In genomic region chr12:6368906-6369525, GRCh38 we compare ENCODE assay signal across 12 cellular contexts. TPM values are rescaled to one million over a fixed set of nuclear protein-coding genes. Genes with fewer than 3 reads are reported as not detected.
A peak's percentile ranks its signal among the peaks of the same experiment; 100 is the strongest.
DNase-seq lines count a peak whose midpoint lies in the region; ATAC-seq and TF ChIP-seq lines count a peak whose summit lies in the region.
"Had no signal": no experiment of that assay in that cellular context is flagged by ENCODE, and none has a peak within 500 bp of the region (broad histone marks: within the 10 kb centered on the region; RNA-seq: fewer than 3 reads in every experiment).

No MANE protein-coding gene starts in this region.

- H3K14ac ChIP-seq in mesenchymal stem cell (ENCODE audit: low read length in 2 of 2), result peak overlapping the region in 1 of 2 experiments; percentile 87

- H3K4me1 Mint-ChIP-seq in activated naive CD8-positive, alpha-beta T cell (ENCODE audit: low read depth), result peaks cover 37% of the 10 kb centered on the region
- H3K4me1 Mint-ChIP-seq in activated naive CD8-positive, alpha-beta T cell treated with anti-CD3 and anti-CD28 coated beads, Interleukin-2, amount 50 U/mL, for 24 hours, result peaks cover 40% of the 10 kb centered on the region
- H3K4me1 Mint-ChIP-seq in activated T-helper 1 cell treated with anti-CD3 and anti-CD28 coated beads, Interleukin-12 subunit alpha, Interleukin-12 subunit beta, Interleukin-2, Interleukin-4 antibody, amounts not matched to agents 30 ng/mL and 10 ng/mL and 1 ng/mL, durations not matched to agents 14 hours and 24 hours and 36 hours (ENCODE audit: low read depth), result peaks cover 27% of the 10 kb centered on the region
- peaks cover 20% of the 10 kb centered on the region for H3K4me1 Mint-ChIP-seq in type B pancreatic cell (ENCODE audit: unreplicated experiment)

- H3K23ac ChIP-seq in mesenchymal stem cell (ENCODE audit: low read length in 2 of 2), result no peak overlapping the region

- ATAC-seq in activated naive CD8-positive, alpha-beta T cell treated with anti-CD3 and anti-CD28 coated beads, Interleukin-2, amount 50 U/mL, for 24 hours, result no peak
- no peak for ATAC-seq in GM18907 (IDR thresholded peaks at IDR 0.05; ENCODE audit: unreplicated experiment)
- ATAC-seq: effector memory CD8-positive, alpha-beta T cell; T-cell had no signal

- no peak overlapping the region for H3K4me3 ChIP-seq in mesenchymal stem cell (ENCODE audit: insufficient read depth in 1 of 2, low read depth in 1 of 2, low read length in 2 of 2)

- intact Hi-C loops in activated T-helper 1 cell treated with anti-CD3 and anti-CD28 coated beads, Interleukin-12 subunit alpha, Interleukin-12 subunit beta, Interleukin-2, Interleukin-4 antibody, amounts not matched to agents 30 ng/mL and 10 ng/mL and 1 ng/mL, durations not matched to agents 14 hours and 24 hours and 36 hours (cut with micrococcal nuclease), result no loop called here

- H2BK12ac ChIP-seq in mesenchymal stem cell (ENCODE audit: low read length in 2 of 2), result peak overlapping the region; percentile 80 to 99

- no peaks in the 10 kb centered on the region for H3K27me3 ChIP-seq in mesenchymal stem cell (ENCODE audit: control insufficient read depth in 1 of 2, insufficient read depth in 1 of 2, low read length in 2 of 2)

- no peak for DNase-seq in activated naive CD8-positive, alpha-beta T cell treated with anti-CD3 and anti-CD28 coated beads, Interleukin-2, amount 50 U/mL, for 24 hours
- DNase-seq in activated T-helper 1 cell treated with anti-CD3 and anti-CD28 coated beads, Interleukin-12 subunit alpha, Interleukin-12 subunit beta, Interleukin-2, Interleukin-4 antibody, amounts not matched to agents 30 ng/mL and 10 ng/mL and 1 ng/mL, durations not matched to agents 14 hours and 24 hours and 36 hours (ENCODE audit: low spot score), result no peak
- DNase-seq in mesenchymal stem cell (no peak), type B pancreatic cell (ENCODE audit: extremely low spot score, unreplicated experiment) (no peak), DMS79 treated with DMSO at 0.1 percent for 48 hours (lab: John Stamatoyannopoulos, UW) (no peak)
- no peak for DNase-seq in stimulated activated CD4-positive, alpha-beta T cell treated with anti-CD3 and anti-CD28 coated beads, Interleukin-4, amount 100 ng/mL, for 4 hours
- DNase-seq: activated CD4-positive, alpha-beta memory T cell treated with anti-CD3 and anti-CD28 coated beads, Interleukin-2, amount 10 ng/mL, durations not matched to agents 7 days and 5 days; effector memory CD8-positive, alpha-beta T cell; head of caudate nucleus had no signal

- no peak for TF ChIP-seq CTCF in type B pancreatic cell (conservative IDR thresholded peaks at IDR 0.05)

- peak overlapping the region; percentile 93 for H2BK120ac ChIP-seq in mesenchymal stem cell (ENCODE audit: low read depth, low read length)

- H2BK5ac ChIP-seq in mesenchymal stem cell (ENCODE audit: low read depth, low read length, poor library complexity, severe bottlenecking), result no peak overlapping the region

- H3K36me3 ChIP-seq in mesenchymal stem cell (ENCODE audit: control insufficient read depth in 1 of 2, insufficient read depth in 2 of 2, low read depth in 1 of 2, low read length in 2 of 2), result no peaks in the 10 kb centered on the region

- 90% methylated on average over 9 of the region's 9 CpGs for WGBS in mesenchymal stem cell

- no peak overlapping the region for H3K4me2 ChIP-seq in mesenchymal stem cell (ENCODE audit: low read length, poor library complexity, severe bottlenecking)

- no peak overlapping the region for H3K9ac ChIP-seq in mesenchymal stem cell (ENCODE audit: low read length)

- peak overlapping the region; percentile 47 to 66 for H3K4ac ChIP-seq in mesenchymal stem cell (ENCODE audit: low read depth in 1 of 2, low read length in 2 of 2)

- no peaks in the 10 kb centered on the region for H3K9me3 Mint-ChIP-seq in activated naive CD8-positive, alpha-beta T cell (ENCODE audit: low read depth)
- H3K9me3 Mint-ChIP-seq in activated naive CD8-positive, alpha-beta T cell treated with anti-CD3 and anti-CD28 coated beads, Interleukin-2, amount 50 U/mL, for 24 hours, result no peaks in the 10 kb centered on the region
- H3K9me3 Mint-ChIP-seq in activated T-helper 1 cell treated with anti-CD3 and anti-CD28 coated beads, Interleukin-12 subunit alpha, Interleukin-12 subunit beta, Interleukin-2, Interleukin-4 antibody, amounts not matched to agents 30 ng/mL and 10 ng/mL and 1 ng/mL, durations not matched to agents 14 hours and 24 hours and 36 hours, result no peaks in the 10 kb centered on the region
- H3K9me3 Mint-ChIP-seq in type B pancreatic cell, result peaks cover 5% of the 10 kb centered on the region
- H3K9me3 Mint-ChIP-seq: activated CD4-positive, alpha-beta memory T cell treated with anti-CD3 and anti-CD28 coated beads, Interleukin-2, amount 10 ng/mL, durations not matched to agents 7 days and 5 days; effector memory CD8-positive, alpha-beta T cell; T-cell had no signal

- H3K4me1 ChIP-seq in mesenchymal stem cell (ENCODE audit: control insufficient read depth, insufficient read depth, low read depth, low read length), result peaks cover 36% of the 10 kb centered on the region

- no peak overlapping the region for H3K27ac ChIP-seq in mesenchymal stem cell (ENCODE audit: low read length, poor library complexity, severe bottlenecking)

- no peak overlapping the region for H3K4me3 Mint-ChIP-seq in activated naive CD8-positive, alpha-beta T cell
- no peak overlapping the region for H3K4me3 Mint-ChIP-seq in activated naive CD8-positive, alpha-beta T cell treated with anti-CD3 and anti-CD28 coated beads, Interleukin-2, amount 50 U/mL, for 24 hours
- no peak overlapping the region for H3K4me3 Mint-ChIP-seq in activated T-helper 1 cell treated with anti-CD3 and anti-CD28 coated beads, Interleukin-12 subunit alpha, Interleukin-12 subunit beta, Interleukin-2, Interleukin-4 antibody, amounts not matched to agents 30 ng/mL and 10 ng/mL and 1 ng/mL, durations not matched to agents 14 hours and 24 hours and 36 hours
- H3K4me3 Mint-ChIP-seq in type B pancreatic cell, result peak overlapping the region; percentile 29
- H3K4me3 Mint-ChIP-seq: activated CD4-positive, alpha-beta memory T cell treated with anti-CD3 and anti-CD28 coated beads, Interleukin-2, amount 10 ng/mL, durations not matched to agents 7 days and 5 days; effector memory CD8-positive, alpha-beta T cell; T-cell had no signal

- peak overlapping the region; percentile 58 to 83 for H3K18ac ChIP-seq in mesenchymal stem cell (ENCODE audit: low read depth in 1 of 2, low read length in 2 of 2)

- no peak overlapping the region for H2AFZ ChIP-seq in mesenchymal stem cell (ENCODE audit: low read depth, low read length)

- peak overlapping the region; percentile 75 for H4K8ac ChIP-seq in mesenchymal stem cell (ENCODE audit: low read length)

- peak overlapping the region; percentile 34 for H2AK5ac ChIP-seq in mesenchymal stem cell (ENCODE audit: low read length, severe bottlenecking)

- peak overlapping the region; percentile 96 for H4K91ac ChIP-seq in mesenchymal stem cell (ENCODE audit: low read length)

- H3K27me3 Mint-ChIP-seq in activated naive CD8-positive, alpha-beta T cell, result no peaks in the 10 kb centered on the region
- H3K27me3 Mint-ChIP-seq in activated naive CD8-positive, alpha-beta T cell treated with anti-CD3 and anti-CD28 coated beads, Interleukin-2, amount 50 U/mL, for 24 hours, result no peaks in the 10 kb centered on the region
- no peaks in the 10 kb centered on the region for H3K27me3 Mint-ChIP-seq in activated T-helper 1 cell treated with anti-CD3 and anti-CD28 coated beads, Interleukin-12 subunit alpha, Interleukin-12 subunit beta, Interleukin-2, Interleukin-4 antibody, amounts not matched to agents 30 ng/mL and 10 ng/mL and 1 ng/mL, durations not matched to agents 14 hours and 24 hours and 36 hours (ENCODE audit: insufficient read depth)
- H3K27me3 Mint-ChIP-seq in type B pancreatic cell, result peaks cover 3% of the 10 kb centered on the region
- H3K27me3 Mint-ChIP-seq: activated CD4-positive, alpha-beta memory T cell treated with anti-CD3 and anti-CD28 coated beads, Interleukin-2, amount 10 ng/mL, durations not matched to agents 7 days and 5 days; effector memory CD8-positive, alpha-beta T cell; T-cell had no signal

- no peaks in the 10 kb centered on the region for H3K79me1 ChIP-seq in mesenchymal stem cell (replicated peaks; ENCODE audit: low read length, poor library complexity, severe bottlenecking)

- H3K27ac Mint-ChIP-seq in activated naive CD8-positive, alpha-beta T cell, result peak overlapping the region; percentile 28
- no peak overlapping the region for H3K27ac Mint-ChIP-seq in activated naive CD8-positive, alpha-beta T cell treated with anti-CD3 and anti-CD28 coated beads, Interleukin-2, amount 50 U/mL, for 24 hours
- peak overlapping the region; percentile 16 for H3K27ac Mint-ChIP-seq in activated T-helper 1 cell treated with anti-CD3 and anti-CD28 coated beads, Interleukin-12 subunit alpha, Interleukin-12 subunit beta, Interleukin-2, Interleukin-4 antibody, amounts not matched to agents 30 ng/mL and 10 ng/mL and 1 ng/mL, durations not matched to agents 14 hours and 24 hours and 36 hours
- peak overlapping the region; percentile 40 for H3K27ac Mint-ChIP-seq in type B pancreatic cell
- H3K27ac Mint-ChIP-seq: activated CD4-positive, alpha-beta memory T cell treated with anti-CD3 and anti-CD28 coated beads, Interleukin-2, amount 10 ng/mL, durations not matched to agents 7 days and 5 days had no signal

- H2BK15ac ChIP-seq in mesenchymal stem cell (ENCODE audit: low read depth, poor library complexity, severe bottlenecking), result peak overlapping the region; percentile 73

- no peaks in the 10 kb centered on the region for H3K9me3 ChIP-seq in mesenchymal stem cell (ENCODE audit: control insufficient read depth, low read length)

- H3K36me3 Mint-ChIP-seq in activated naive CD8-positive, alpha-beta T cell, result no peaks in the 10 kb centered on the region
- H3K36me3 Mint-ChIP-seq in activated naive CD8-positive, alpha-beta T cell treated with anti-CD3 and anti-CD28 coated beads, Interleukin-2, amount 50 U/mL, for 24 hours (ENCODE audit: low read depth), result no peaks in the 10 kb centered on the region
- H3K36me3 Mint-ChIP-seq in activated T-helper 1 cell treated with anti-CD3 and anti-CD28 coated beads, Interleukin-12 subunit alpha, Interleukin-12 subunit beta, Interleukin-2, Interleukin-4 antibody, amounts not matched to agents 30 ng/mL and 10 ng/mL and 1 ng/mL, durations not matched to agents 14 hours and 24 hours and 36 hours (ENCODE audit: low read depth), result no peaks in the 10 kb centered on the region
- H3K36me3 Mint-ChIP-seq in type B pancreatic cell, result peaks cover 11% of the 10 kb centered on the region
- H3K36me3 Mint-ChIP-seq: T-cell had no signal

RNA-seq across cellular contexts. Expression of gene SCNN1A, which starts 6.3 kb away (rescaled TPM):
- 0.05 and 0.32 TPM in 2 replicates for total RNA-seq in activated T-helper 1 cell treated with anti-CD3 and anti-CD28 coated beads, Interleukin-12 subunit alpha, Interleukin-12 subunit beta, Interleukin-2, Interleukin-4 antibody, amounts not matched to agents 30 ng/mL and 10 ng/mL and 1 ng/mL, durations not matched to agents 14 hours and 24 hours and 36 hours
- polyA plus RNA-seq in mesenchymal stem cell (2013, experiment 1 of 2), result 1.7 TPM
- polyA plus RNA-seq in mesenchymal stem cell (2013, experiment 2 of 2), result 1.3 TPM
- 29.2 and 72.7 TPM in 2 replicates for total RNA-seq in type B pancreatic cell (ENCODE audit: low replicate concordance)

RNA-seq across cellular contexts. Expression of gene LTBR, which starts 14.9 kb away (rescaled TPM):
- total RNA-seq in activated T-helper 1 cell treated with anti-CD3 and anti-CD28 coated beads, Interleukin-12 subunit alpha, Interleukin-12 subunit beta, Interleukin-2, Interleukin-4 antibody, amounts not matched to agents 30 ng/mL and 10 ng/mL and 1 ng/mL, durations not matched to agents 14 hours and 24 hours and 36 hours, result 0.64 and 1.3 TPM in 2 replicates
- polyA plus RNA-seq in mesenchymal stem cell (2013, experiment 1 of 2), result 262 TPM
- polyA plus RNA-seq in mesenchymal stem cell (2013, experiment 2 of 2), result 265 TPM
- total RNA-seq in type B pancreatic cell (ENCODE audit: low replicate concordance), result 18.5 and 98.5 TPM in 2 replicates

RNA-seq across cellular contexts. Expression of gene TNFRSF1A, which starts 27.1 kb away (rescaled TPM):
- 51.4 and 55.9 TPM in 2 replicates for total RNA-seq in activated T-helper 1 cell treated with anti-CD3 and anti-CD28 coated beads, Interleukin-12 subunit alpha, Interleukin-12 subunit beta, Interleukin-2, Interleukin-4 antibody, amounts not matched to agents 30 ng/mL and 10 ng/mL and 1 ng/mL, durations not matched to agents 14 hours and 24 hours and 36 hours
- polyA plus RNA-seq in mesenchymal stem cell (2013, experiment 1 of 2), result 307 TPM
- 298 TPM for polyA plus RNA-seq in mesenchymal stem cell (2013, experiment 2 of 2)
- total RNA-seq in type B pancreatic cell (ENCODE audit: low replicate concordance), result 79.1 and 222 TPM in 2 replicates

RNA-seq across cellular contexts. Expression of gene PLEKHG6, which starts 58.5 kb away (rescaled TPM):
- not detected in 2 replicates for total RNA-seq in activated T-helper 1 cell treated with anti-CD3 and anti-CD28 coated beads, Interleukin-12 subunit alpha, Interleukin-12 subunit beta, Interleukin-2, Interleukin-4 antibody, amounts not matched to agents 30 ng/mL and 10 ng/mL and 1 ng/mL, durations not matched to agents 14 hours and 24 hours and 36 hours
- 0.15 TPM for polyA plus RNA-seq in mesenchymal stem cell (2013, experiment 1 of 2)
- 0.23 TPM for polyA plus RNA-seq in mesenchymal stem cell (2013, experiment 2 of 2)
- total RNA-seq in type B pancreatic cell (ENCODE audit: low replicate concordance), result 32.4 and 115 TPM in 2 replicates
- total RNA-seq: activated CD4-positive, alpha-beta memory T cell treated with anti-CD3 and anti-CD28 coated beads, Interleukin-2, amount 10 ng/mL, durations not matched to agents 7 days and 5 days had no signal

Comparison
In these comparisons a context has a peak if more than half of its experiments do, and no peak if none do; other contexts are left out.
1. RNA of gene SCNN1A, which starts 6.3 kb away (total RNA-seq): 29.2 to 72.7 TPM in type B pancreatic cell; 0.05 to 0.32 TPM in activated T-helper 1 cell treated with anti-CD3 and anti-CD28 coated beads, Interleukin-12 subunit alpha, Interleukin-12 subunit beta, Interleukin-2, Interleukin-4 antibody, amounts not matched to agents 30 ng/mL and 10 ng/mL and 1 ng/mL, durations not matched to agents 14 hours and 24 hours and 36 hours; every median in the first group is over 10 times any median in the second.